11 cellular contexts compared by ENCODE assay signal in genomic region chr11:73965076-73965763, GRCh38. TPM values are rescaled to one million over a fixed set of nuclear protein-coding genes. Genes with fewer than 3 reads are reported as not detected.
DNase-seq lines count a peak whose midpoint lies in the region; ATAC-seq and TF ChIP-seq lines count a peak whose summit lies in the region.
"Had no signal": no experiment of that assay in that cellular context is flagged by ENCODE, and none has a peak within 500 bp of the region (broad histone marks: within the 10 kb centered on the region; RNA-seq: fewer than 3 reads in every experiment).

No MANE protein-coding gene starts in this region.

- H4K91ac ChIP-seq in mesenchymal stem cell (ENCODE audit: low read length), result no peak overlapping the region

- no peak overlapping the region for H3K14ac ChIP-seq in mesenchymal stem cell (ENCODE audit: low read length in 2 of 2)

- no peak overlapping the region for H2BK5ac ChIP-seq in mesenchymal stem cell (ENCODE audit: low read depth, low read length, poor library complexity, severe bottlenecking)

- H3K9me3 ChIP-seq in Panc1 (ENCODE audit: control insufficient read depth, insufficient read depth, low read depth, low read length) (no peaks in the 10 kb centered on the region), mesenchymal stem cell (ENCODE audit: control insufficient read depth, low read length) (no peaks in the 10 kb centered on the region)
- H3K9me3 ChIP-seq: tibial artery had no signal

- CTCF ChIA-PET in Panc1 (lab: Charles Lee), result interaction anchor here (0.5 to 0.7 kb wide), 2 partner anchors 34 to 47 kb away, joined by 3 read pairs; no protein-coding TSS in a partner anchor

- 91% methylated on average over 8 of the region's 10 CpGs for WGBS in mesenchymal stem cell

- no peak overlapping the region for H2BK12ac ChIP-seq in mesenchymal stem cell (ENCODE audit: low read length in 2 of 2)

- H2BK120ac ChIP-seq in mesenchymal stem cell (ENCODE audit: low read depth, low read length), result no peak overlapping the region

- BruUV-seq in Panc1 (replicated peaks; lab: Mats Ljungman, UMichigan), result no TSS peak

- H3K23ac ChIP-seq in mesenchymal stem cell (ENCODE audit: low read length in 2 of 2), result no peak overlapping the region

- H3K27ac ChIP-seq in Panc1 (ENCODE audit: low read length), result no peak overlapping the region
- H3K27ac ChIP-seq in mesenchymal stem cell (ENCODE audit: low read length, poor library complexity, severe bottlenecking), result no peak overlapping the region
- H3K27ac ChIP-seq: tibial artery had no signal

- in situ Hi-C loops in GM13976 (cut with MboI; ENCODE audit: low sequenced_read_pairs, unreplicated experiment) (loop anchor here (25.0 kb wide), 1 partner anchor 272 kb away; no protein-coding TSS in a partner anchor), Panc1 (cut with HindIII; ENCODE audit: low pct_unique_long_range_greater_than_20kb, low sequenced_read_pairs) (no loop called here)

- H3K4ac ChIP-seq in mesenchymal stem cell (ENCODE audit: low read depth in 1 of 2, low read length in 2 of 2), result no peak overlapping the region

- H2BK15ac ChIP-seq in mesenchymal stem cell (ENCODE audit: low read depth, poor library complexity, severe bottlenecking), result no peak overlapping the region

- POLR2A ChIA-PET in Panc1 (lab: Charles Lee), result interaction anchor here (0.7 kb wide), 1 partner anchor 56 kb away, joined by 4 read pairs; no protein-coding TSS in a partner anchor

- TF ChIP-seq CTCF in GM13976 (IDR thresholded peaks at IDR 0.05; ENCODE audit: borderline replicate concordance, control extremely low read depth, extremely low read depth, insufficient read depth, missing control alignments), result no peak
- no peak for TF ChIP-seq CTCF in Panc1 (IDR thresholded peaks at IDR 0.05)

- H3K79me1 ChIP-seq in mesenchymal stem cell (replicated peaks; ENCODE audit: low read length, poor library complexity, severe bottlenecking), result peaks cover 4% of the 10 kb centered on the region

- no peak overlapping the region for H2AFZ ChIP-seq in mesenchymal stem cell (ENCODE audit: low read depth, low read length)

- no peak overlapping the region for H4K8ac ChIP-seq in mesenchymal stem cell (ENCODE audit: low read length)

- H3K27me3 ChIP-seq in Panc1 (ENCODE audit: control insufficient read depth, insufficient read depth, low read length) (no peaks in the 10 kb centered on the region), mesenchymal stem cell (ENCODE audit: control insufficient read depth in 1 of 2, insufficient read depth in 1 of 2, low read length in 2 of 2) (peaks cover 0 to 34% of the 10 kb centered on the region in 2 experiments)
- H3K27me3 ChIP-seq: tibial artery had no signal

- H3K4me1 ChIP-seq in Panc1 (ENCODE audit: control insufficient read depth, insufficient read depth, low read length) (peaks cover 9% of the 10 kb centered on the region), mesenchymal stem cell (ENCODE audit: control insufficient read depth, insufficient read depth, low read depth, low read length) (peaks cover 8% of the 10 kb centered on the region)

- ATAC-seq in Panc1, result peak; percentile 37; the same call in 1 of the 2 replicates

- DNase-seq in NCI-H446 (lab: John Stamatoyannopoulos, UW) (peak; percentile 18 to 46), NCI-H446 treated with DMSO at 0.1 percent for 48 hours (lab: John Stamatoyannopoulos, UW) (no peak), GM13976 (ENCODE audit: low spot score) (peak; percentile 7), Panc1 (ENCODE audit: low read depth, low spot score) (no peak), mesenchymal stem cell (peak; percentile 19), MV-4-11 (lab: John Stamatoyannopoulos, UW) (no peak), NK-92 (lab: John Stamatoyannopoulos, UW; ENCODE audit: unreplicated experiment) (no peak), superior temporal gyrus (ENCODE audit: extremely low spot score) (no peak)

- H3K18ac ChIP-seq in mesenchymal stem cell (ENCODE audit: low read depth in 1 of 2, low read length in 2 of 2), result no peak overlapping the region

- no peak overlapping the region for H3K4me2 ChIP-seq in mesenchymal stem cell (ENCODE audit: low read length, poor library complexity, severe bottlenecking)

- intact Hi-C loops in Panc1 (cut with micrococcal nuclease; ENCODE audit: unreplicated experiment), result loop anchor here (10.0 kb wide), 1 partner anchor 130 kb away; no protein-coding TSS in a partner anchor

- H3K36me3 ChIP-seq in Panc1 (ENCODE audit: control insufficient read depth, insufficient read depth, low read length), result no peaks in the 10 kb centered on the region
- peaks cover 0 to 19% of the 10 kb centered on the region in 2 experiments for H3K36me3 ChIP-seq in mesenchymal stem cell (ENCODE audit: control insufficient read depth in 1 of 2, insufficient read depth in 2 of 2, low read depth in 1 of 2, low read length in 2 of 2)
- H3K36me3 ChIP-seq: tibial artery had no signal

- H2AK5ac ChIP-seq in mesenchymal stem cell (ENCODE audit: low read length, severe bottlenecking), result no peak overlapping the region

- H3K4me3 ChIP-seq in Panc1 (ENCODE audit: low read depth in 2 of 2, low read length in 2 of 2) (0 out of 4 replicates have a peak overlapping the region, but pooled peaks of 1 of the 2 experiments have one; percentile 25), mesenchymal stem cell (ENCODE audit: insufficient read depth in 1 of 2, low read depth in 1 of 2, low read length in 2 of 2) (no peak overlapping the region)
- H3K4me3 ChIP-seq: tibial artery had no signal

- H3K9ac ChIP-seq in mesenchymal stem cell (ENCODE audit: low read length), result no peak overlapping the region

RNA-seq across cellular contexts. Expression of gene DNAJB13, which starts 14.4 kb away (rescaled TPM):
- total RNA-seq in Panc1 (2021; ENCODE audit: unreplicated experiment), result not detected
- polyA plus RNA-seq in Panc1 (2012; ENCODE audit: insufficient read length), result not detected
- 0.10 TPM for polyA plus RNA-seq in mesenchymal stem cell (2013, experiment 1 of 2)
- 0.04 TPM for polyA plus RNA-seq in mesenchymal stem cell (2013, experiment 2 of 2)
- total RNA-seq: Daoy, lung microvascular endothelial cell had no signal

RNA-seq across cellular contexts. Expression of gene UCP2, which starts 17.4 kb away (rescaled TPM):
- total RNA-seq in Panc1 (2021; ENCODE audit: unreplicated experiment), result 68.8 TPM
- 62.6 TPM for polyA plus RNA-seq in Panc1 (2012; ENCODE audit: insufficient read length)
- 19.7 TPM for polyA plus RNA-seq in mesenchymal stem cell (2013, experiment 1 of 2)
- polyA plus RNA-seq in mesenchymal stem cell (2013, experiment 2 of 2), result 20.0 TPM

RNA-seq across cellular contexts. Expression of gene UCP3, which starts 43.7 kb away (rescaled TPM):
- 0.46 TPM for total RNA-seq in Panc1 (2021; ENCODE audit: unreplicated experiment)
- 0.50 TPM for polyA plus RNA-seq in Panc1 (2012; ENCODE audit: insufficient read length)
- 0.23 TPM for polyA plus RNA-seq in mesenchymal stem cell (2013, experiment 1 of 2)
- polyA plus RNA-seq in mesenchymal stem cell (2013, experiment 2 of 2), result 0.33 TPM

Comparison
In these comparisons a context has a peak if more than half of its experiments do, and no peak if none do; other contexts are left out.
1. DNase-seq: peak in NCI-H446 (2 of 2), GM13976 (single experiment) and mesenchymal stem cell (single experiment); none in NCI-H446 treated with DMSO at 0.1 percent for 48 hours (single experiment), Panc1 (single experiment), MV-4-11 (single experiment), NK-92 (single experiment) and superior temporal gyrus (single experiment).